8 cellular contexts compared by ENCODE assay signal in genomic region chr11:128520886-128521696, GRCh38.
DNase-seq lines count a peak whose midpoint lies in the region; ATAC-seq and TF ChIP-seq lines count a peak whose summit lies in the region.

No MANE protein-coding gene starts in this region.

- H3K9ac ChIP-seq in HUES48 (ENCODE audit: low read depth, low read length) = no peak overlapping the region

- H3K4me3 ChIP-seq in AG09309 (ENCODE audit: control insufficient read depth, low read depth, low read length) = peak overlapping the region; percentile 97
- H3K4me3 ChIP-seq in HUES48 (ENCODE audit: low read depth, low read length) = peak overlapping the region; percentile 89
- peak overlapping the region; percentile 70 to 91 (median 86) for H3K4me3 ChIP-seq in breast epithelium

- H3K4me1 ChIP-seq in HUES48 (ENCODE audit: control insufficient read depth, insufficient read depth, low read length) (peaks cover 16% of the 10 kb centered on the region), breast epithelium (peaks cover 0 to 11% of the 10 kb centered on the region in 2 donors)

- TF ChIP-seq POLR2A in breast epithelium (IDR thresholded peaks at IDR 0.05) = no peak

- no peak overlapping the region for H3K27ac ChIP-seq in HUES48 (ENCODE audit: low read depth, low read length)
- peak overlapping the region; percentile 94 to 96 for H3K27ac ChIP-seq in breast epithelium

- H3K27me3 ChIP-seq in HUES48 (ENCODE audit: control insufficient read depth, insufficient read depth, low read length) = peaks cover 31% of the 10 kb centered on the region
- H3K27me3 ChIP-seq in breast epithelium = no peaks in the 10 kb centered on the region

- intact Hi-C loops in breast epithelium (cut with DNase I; ENCODE audit: low total_unique reads) = no loop called here

- no peak for ATAC-seq in esophagus mucosa

- DNase-seq in AG09309 (ENCODE audit: low read depth) (no peak), breast epithelium (ENCODE audit: low spot score in 2 of 2) (no peak), midbrain (lab: John Stamatoyannopoulos, UW) (peak; percentile 30), NCI-H774 (lab: John Stamatoyannopoulos, UW) (no peak), 8988T (no peak), NCI-H2171 (lab: John Stamatoyannopoulos, UW) (no peak)

- H3K9me3 ChIP-seq in HUES48 (ENCODE audit: control insufficient read depth, insufficient read depth, low read length) (no peaks in the 10 kb centered on the region), breast epithelium (no peaks in the 10 kb centered on the region)

- no peak for TF ChIP-seq CTCF in AG09309 (IDR thresholded peaks at IDR 0.05; ENCODE audit: control insufficient read depth, insufficient read depth, low read depth, low read length, missing control alignments)
- no peak for TF ChIP-seq CTCF in breast epithelium (IDR thresholded peaks at IDR 0.05)

- H3K36me3 ChIP-seq in HUES48 (ENCODE audit: control insufficient read depth, insufficient read depth, low read length) = no peaks in the 10 kb centered on the region; the same call in 1 of the 2 replicates
- H3K36me3 ChIP-seq in breast epithelium = no peaks in the 10 kb centered on the region
